Comparison of ENCODE assay signal across 26 cellular contexts in genomic region chr1:229657993-229658755, GRCh38. TPM values are rescaled to one million over a fixed set of nuclear protein-coding genes. Genes with fewer than 3 reads are reported as not detected.
A peak's percentile ranks its signal among the peaks of the same experiment; 100 is the strongest.
DNase-seq lines count a peak whose midpoint lies in the region; ATAC-seq, FAIRE-seq and TF ChIP-seq lines count a peak whose summit lies in the region.
"Had no signal": no experiment of that assay in that cellular context is flagged by ENCODE, and none has a peak within 500 bp of the region (broad histone marks: within the 10 kb centered on the region; RNA-seq: fewer than 3 reads in every experiment).

No MANE protein-coding gene starts in this region.

- no peak overlapping the region for H3K4me3 Mint-ChIP-seq in activated CD4-positive, alpha-beta T cell treated with anti-CD3 and anti-CD28 coated beads for 36 hours
- no peak overlapping the region for H3K4me3 Mint-ChIP-seq in CD8-positive, alpha-beta memory T cell
- H3K4me3 Mint-ChIP-seq: dendritic cell treated with granulocyte-macrophage colony-stimulating factor and Interleukin-4, amounts not matched to agents 40 ng/mL and 50 ng/mL, for 4 days; natural killer cell treated with Interleukin-12 subunit alpha and Interleukin-12 subunit beta and Interleukin-15 and Interleukin-18, amount 100 ng/mL, for 72 hours had no signal

- intact Hi-C loops in activated CD4-positive, alpha-beta T cell treated with anti-CD3 and anti-CD28 coated beads for 36 hours (cut with DNase I, micrococcal nuclease): no loop called here

- CTCF ChIA-PET in activated CD4-positive, alpha-beta T cell treated with anti-CD3 and anti-CD28 coated beads for 36 hours (lab: Charles Lee): interaction anchor here (1.5 kb wide), 1 partner anchor 28 kb away, joined by 6 read pairs; no protein-coding TSS in a partner anchor
- CTCF ChIA-PET in H1 (lab: Charles Lee; ENCODE audit: partially characterized antibody): no interaction called here
- CTCF ChIA-PET in CD8-positive, alpha-beta memory T cell (lab: Charles Lee): no interaction called here

- H3K4me3 ChIP-seq in H1 (ENCODE audit: extremely low read depth in 1 of 4, insufficient read depth in 2 of 4, low read depth in 3 of 4, low read length in 4 of 4): no peak overlapping the region
- no peak overlapping the region for H3K4me3 ChIP-seq in CD8-positive, alpha-beta memory T cell (ENCODE audit: low read length)
- H3K4me3 ChIP-seq: prostate gland, SJSA1, smooth muscle cell, testis had no signal

- H3K27me3 Mint-ChIP-seq in activated CD4-positive, alpha-beta T cell treated with anti-CD3 and anti-CD28 coated beads for 36 hours: no peaks in the 10 kb centered on the region
- peaks cover 0 to 2% of the 10 kb centered on the region in 2 donors for H3K27me3 Mint-ChIP-seq in CD8-positive, alpha-beta memory T cell
- H3K27me3 Mint-ChIP-seq: dendritic cell treated with granulocyte-macrophage colony-stimulating factor and Interleukin-4, amounts not matched to agents 40 ng/mL and 50 ng/mL, for 4 days; natural killer cell treated with Interleukin-12 subunit alpha and Interleukin-12 subunit beta and Interleukin-15 and Interleukin-18, amount 100 ng/mL, for 72 hours had no signal

- POLR2A ChIA-PET in activated CD4-positive, alpha-beta T cell treated with anti-CD3 and anti-CD28 coated beads for 36 hours (lab: Charles Lee): interaction anchor here (0.5 kb wide), 1 partner anchor 31 kb away, joined by 6 read pairs; no protein-coding TSS in a partner anchor
- POLR2A ChIA-PET in H1 (lab: Charles Lee; ENCODE audit: partially characterized antibody): no interaction called here
- POLR2A ChIA-PET in CD8-positive, alpha-beta memory T cell (lab: Charles Lee): no interaction called here

- H4K5ac ChIP-seq in H1 (ENCODE audit: insufficient read length, low read depth, low read length): no peak overlapping the region

- peaks cover 0 to 4% (median 0%) of the 10 kb centered on the region in 4 experiments; a peak in 2 of 7 replicates for H3K4me1 ChIP-seq in H1 (replicated peaks in 1 of 4; ENCODE audit: control insufficient read depth in 3 of 4, insufficient read depth in 4 of 4, low read length in 3 of 4)
- H3K4me1 ChIP-seq in CD8-positive, alpha-beta memory T cell (ENCODE audit: insufficient read depth, low read length): no peaks in the 10 kb centered on the region
- H3K4me1 ChIP-seq: foreskin keratinocyte, prostate gland, SJSA1 had no signal

- no peak overlapping the region for H3K4me2 ChIP-seq in H1 (ENCODE audit: insufficient read depth in 1 of 2, low read depth in 2 of 2, low read length in 2 of 2)
- H3K4me2 ChIP-seq: smooth muscle cell had no signal

- no peak for TF ChIP-seq POLR2A in H1 (IDR thresholded peaks at IDR 0.05; ENCODE audit: control extremely low read depth in 1 of 2, low read depth in 2 of 2, low read length in 2 of 2)

- H3K36me3 Mint-ChIP-seq in activated CD4-positive, alpha-beta T cell treated with anti-CD3 and anti-CD28 coated beads for 36 hours (ENCODE audit: low read depth): peaks cover 39% of the 10 kb centered on the region
- H3K36me3 Mint-ChIP-seq in CD8-positive, alpha-beta memory T cell: peaks cover 0 to 67% (median 19%) of the 10 kb centered on the region in 3 donors

- H3K23me2 ChIP-seq in H1 (ENCODE audit: low read depth, low read length): no peaks in the 10 kb centered on the region

- no peak for TF ChIP-seq RAD21 in H1 (IDR thresholded peaks at IDR 0.05 in 1 of 2, conservative IDR thresholded peaks at IDR 0.05 in 1 of 2; ENCODE audit: low read depth in 2 of 2, low read length in 2 of 2)

- H3K23ac ChIP-seq in H1 (ENCODE audit: insufficient read length): no peak overlapping the region

- WGBS in H1 (ENCODE audit: extremely low coverage in 1 of 2, insufficient coverage in 1 of 2, insufficient read length in 1 of 2, insufficient replicate concordance in 2 of 2, low coverage in 1 of 2, low lambda C conversion rate in 2 of 2, missing lambda C conversion rate in 1 of 2), 2 experiments: 93% methylated on average over 2 of the region's 2 CpGs; no CpG with 5 or more reads in 1 of the 2 experiments

- no peak overlapping the region for H2AK5ac ChIP-seq in H1 (ENCODE audit: low read depth, low read length)

- no peak overlapping the region for H2BK15ac ChIP-seq in H1 (ENCODE audit: low read length)

- H2BK120ac ChIP-seq in H1 (replicated peaks; ENCODE audit: low read depth, low read length): no peak overlapping the region

- no peak overlapping the region for H2BK5ac ChIP-seq in H1 (ENCODE audit: low read depth, low read length)

- no peaks in the 10 kb centered on the region for H3K79me1 ChIP-seq in H1 (ENCODE audit: low read depth, low read length)

- H3K36me3 ChIP-seq in H1 (ENCODE audit: control insufficient read depth in 2 of 4, insufficient read depth in 4 of 4, low read length in 3 of 4): peaks cover 4 to 56% (median 35%) of the 10 kb centered on the region in 4 experiments
- H3K36me3 ChIP-seq in CD8-positive, alpha-beta memory T cell (ENCODE audit: insufficient read depth, low read length): peaks cover 22% of the 10 kb centered on the region

- no peak overlapping the region for H3K9ac ChIP-seq in H1 (replicated peaks in 1 of 4; ENCODE audit: extremely low read depth in 1 of 4, low read depth in 3 of 4, low read length in 3 of 4)

- peak; percentile 73 for ATAC-seq in activated CD4-positive, alpha-beta T cell treated with anti-CD3 and anti-CD28 coated beads for 36 hours
- ATAC-seq in GM21390 (IDR thresholded peaks at IDR 0.05; ENCODE audit: unreplicated experiment) (peak; percentile 81), HG02973 (IDR thresholded peaks at IDR 0.05; ENCODE audit: unreplicated experiment) (peak; percentile 58)
- ATAC-seq: foreskin keratinocyte; natural killer cell treated with Interleukin-12 subunit alpha and Interleukin-12 subunit beta and Interleukin-15 and Interleukin-18, amount 100 ng/mL, for 72 hours; PC-3 had no signal

- DNase-seq in activated CD4-positive, alpha-beta T cell treated with anti-CD3 and anti-CD28 coated beads for 36 hours: no peak
- DNase-seq in activated CD4-positive, alpha-beta T cell treated with anti-CD3 and anti-CD28 coated beads, Interleukin-2, amount 50 U/mL, for 48 hours: no peak
- DNase-seq in H1 (ENCODE audit: low read depth in 1 of 2, low spot score in 2 of 2): no peak
- DNase-seq in germinal center (ENCODE audit: low spot score): no peak
- DNase-seq in CD8-positive, alpha-beta memory T cell: no peak
- no peak for DNase-seq in cortex of kidney (lab: John Stamatoyannopoulos, UW)
- DNase-seq: activated CD4-positive, alpha-beta T cell treated with anti-CD3 and anti-CD28 coated beads for 1 hour; BE2C; foreskin keratinocyte; H7; mesendoderm; NCI-H1436 treated with DMSO at 0.1 percent for 48 hours; NCI-H2171 treated with DMSO at 0.1 percent for 48 hours; PC-3; stimulated activated CD4-positive, alpha-beta T cell treated with anti-CD3 and anti-CD28 coated beads, Interleukin-4, amount 100 ng/mL, for 24 hours; testis had no signal

- no peak overlapping the region for H3K18ac ChIP-seq in H1 (ENCODE audit: extremely low read depth, low read length)

- no peak overlapping the region for H4K91ac ChIP-seq in H1 (replicated peaks; ENCODE audit: insufficient read length, low read length)

- H3K9me3 Mint-ChIP-seq in activated CD4-positive, alpha-beta T cell treated with anti-CD3 and anti-CD28 coated beads for 36 hours (ENCODE audit: low read depth): no peaks in the 10 kb centered on the region
- H3K9me3 Mint-ChIP-seq in CD8-positive, alpha-beta memory T cell: peaks cover 0 to 2% (median 0%) of the 10 kb centered on the region in 5 donors
- H3K9me3 Mint-ChIP-seq: dendritic cell treated with granulocyte-macrophage colony-stimulating factor and Interleukin-4, amounts not matched to agents 40 ng/mL and 50 ng/mL, for 4 days; natural killer cell treated with Interleukin-12 subunit alpha and Interleukin-12 subunit beta and Interleukin-15 and Interleukin-18, amount 100 ng/mL, for 72 hours had no signal

- no peaks in the 10 kb centered on the region for H3K9me3 ChIP-seq in H1 (ENCODE audit: insufficient read depth in 2 of 2, low read depth in 1 of 2, low read length in 1 of 2)
- no peaks in the 10 kb centered on the region for H3K9me3 ChIP-seq in CD8-positive, alpha-beta memory T cell (ENCODE audit: low read length)
- H3K9me3 ChIP-seq: BE2C, prostate gland, SJSA1, testis had no signal

- FAIRE-seq in H1 (lab: Jason Lieb, UNC): no peak
- FAIRE-seq: bronchial epithelial cell, G401.6 had no signal

- peaks cover 25% of the 10 kb centered on the region for H3K4me1 Mint-ChIP-seq in activated CD4-positive, alpha-beta T cell treated with anti-CD3 and anti-CD28 coated beads for 36 hours
- H3K4me1 Mint-ChIP-seq in CD8-positive, alpha-beta memory T cell: peaks cover 0 to 4% (median 3%) of the 10 kb centered on the region in 3 donors

- peak overlapping the region; percentile 26 for H3K56ac ChIP-seq in H1 (replicated peaks; ENCODE audit: insufficient read length, low read depth, low read length)

- TF ChIP-seq EP300 in H1 (IDR thresholded peaks at IDR 0.05; ENCODE audit: borderline replicate concordance in 1 of 2, low read depth in 2 of 2, low read length in 2 of 2): no peak

- no peak overlapping the region for H2BK20ac ChIP-seq in H1 (ENCODE audit: low read length)

- no peaks in the 10 kb centered on the region for H3K27me3 ChIP-seq in H1 (replicated peaks in 1 of 4; ENCODE audit: control insufficient read depth in 3 of 4, extremely low read depth in 1 of 4, insufficient read depth in 3 of 4, low read length in 3 of 4)
- H3K27me3 ChIP-seq in CD8-positive, alpha-beta memory T cell (ENCODE audit: insufficient read depth, low read length, poor library complexity, severe bottlenecking): no peaks in the 10 kb centered on the region
- H3K27me3 ChIP-seq: BE2C, foreskin keratinocyte, SJSA1, testis had no signal

- H4K20me1 ChIP-seq in H1 (replicated peaks in 1 of 2; ENCODE audit: control insufficient read depth in 1 of 2, insufficient read depth in 2 of 2, low read length in 2 of 2): peaks cover 0 to 3% of the 10 kb centered on the region in 2 experiments

- H3K4ac ChIP-seq in H1 (replicated peaks; ENCODE audit: insufficient read length, low read depth, low read length): no peak overlapping the region

- no peak overlapping the region for H2BK12ac ChIP-seq in H1 (ENCODE audit: low read depth, low read length)

- no peak overlapping the region for H4K8ac ChIP-seq in H1 (ENCODE audit: extremely low read depth, insufficient read depth, low read length)

- H3K14ac ChIP-seq in H1 (ENCODE audit: insufficient read length): no peak overlapping the region

- peak overlapping the region; percentile 62 for H3K27ac Mint-ChIP-seq in activated CD4-positive, alpha-beta T cell treated with anti-CD3 and anti-CD28 coated beads for 36 hours
- no peak overlapping the region for H3K27ac Mint-ChIP-seq in CD8-positive, alpha-beta memory T cell
- H3K27ac Mint-ChIP-seq: dendritic cell treated with granulocyte-macrophage colony-stimulating factor and Interleukin-4, amounts not matched to agents 40 ng/mL and 50 ng/mL, for 4 days; natural killer cell treated with Interleukin-12 subunit alpha and Interleukin-12 subunit beta and Interleukin-15 and Interleukin-18, amount 100 ng/mL, for 72 hours had no signal

- no peak overlapping the region for H2AFZ ChIP-seq in H1 (ENCODE audit: low read length)

- H3K27ac ChIP-seq in H1 (ENCODE audit: low read depth, low read length): no peak overlapping the region
- H3K27ac ChIP-seq in CD8-positive, alpha-beta memory T cell (ENCODE audit: low read depth, low read length): no peak overlapping the region
- H3K27ac ChIP-seq: 22Rv1, foreskin keratinocyte, prostate gland, SJSA1, testis had no signal

- no peaks in the 10 kb centered on the region for H3K79me2 ChIP-seq in H1 (ENCODE audit: control insufficient read depth in 1 of 2, insufficient read depth in 2 of 2, low read length in 2 of 2)

- no peak for TF ChIP-seq CTCF in H1 (IDR thresholded peaks at IDR 0.05; ENCODE audit: control extremely low read depth in 1 of 3, insufficient read depth in 1 of 3, low read depth in 1 of 3, low read length in 3 of 3)

RNA-seq across cellular contexts. Expression of gene URB2, which starts 32.1 kb away (rescaled TPM):
- 10 to 100 TPM; 13.9 to 16.5 TPM for total RNA-seq in activated CD4-positive, alpha-beta T cell treated with anti-CD3 and anti-CD28 coated beads for 36 hours
- total RNA-seq in H1 (2021; fragmentation: NEBNext Ultra II Directional; extraction: Animal tissue kit (Norgen Biotek cat#: 25700)): 33.0 and 33.5 TPM in 2 replicates
- polyA plus RNA-seq in H1 (2011; rRNA removed): 13.7 and 14.5 TPM in 2 replicates
- 15.9 TPM for polyA plus RNA-seq in H1 (2011; cell fraction: cytosol; rRNA removed)
- polyA plus RNA-seq in H1 (2011; cell fraction: nucleus; rRNA removed): 19.3 TPM
- 14.3 to 18.8 TPM (median 17.7 TPM) in 4 replicates for polyA plus RNA-seq in H1 (2012, experiment 1 of 2)
- polyA plus RNA-seq in H1 (2012, experiment 2 of 2): 8.8 TPM
- polyA plus RNA-seq in H1 (2013, experiment 1 of 2): 13.3 TPM
- 12.3 TPM for polyA plus RNA-seq in H1 (2013, experiment 2 of 2)
- polyA minus RNA-seq in H1 (2011; rRNA and poly(A)+ RNA removed): 65.0 and 74.8 TPM in 2 replicates
- polyA minus RNA-seq in H1 (2011; cell fraction: cytosol; rRNA and poly(A)+ RNA removed): 23.3 TPM
- polyA minus RNA-seq in H1 (2011; cell fraction: nucleus; rRNA and poly(A)+ RNA removed): 41.7 TPM
- 10 to 100 TPM; 37.6 to 38.2 TPM for total RNA-seq in CD8-positive, alpha-beta memory T cell
- polyA plus RNA-seq in CD8-positive, alpha-beta memory T cell: 6.5 TPM

RNA-seq across cellular contexts. Expression of gene TAF5L, which starts 32.3 kb away (rescaled TPM):
- 10 to 100 TPM; 16.5 to 17.6 TPM for total RNA-seq in activated CD4-positive, alpha-beta T cell treated with anti-CD3 and anti-CD28 coated beads for 36 hours
- 23.3 and 24.8 TPM in 2 replicates for total RNA-seq in H1 (2021; fragmentation: NEBNext Ultra II Directional; extraction: Animal tissue kit (Norgen Biotek cat#: 25700))
- polyA plus RNA-seq in H1 (2011; rRNA removed): 17.3 and 17.7 TPM in 2 replicates
- polyA plus RNA-seq in H1 (2011; cell fraction: cytosol; rRNA removed): 16.1 TPM
- 29.6 TPM for polyA plus RNA-seq in H1 (2011; cell fraction: nucleus; rRNA removed)
- 14.3 to 17.1 TPM (median 15.6 TPM) in 4 replicates for polyA plus RNA-seq in H1 (2012, experiment 1 of 2)
- polyA plus RNA-seq in H1 (2012, experiment 2 of 2): 6.3 TPM
- 20.3 TPM for polyA plus RNA-seq in H1 (2013, experiment 1 of 2)
- polyA plus RNA-seq in H1 (2013, experiment 2 of 2): 20.5 TPM
- polyA minus RNA-seq in H1 (2011; rRNA and poly(A)+ RNA removed): 29.6 and 30.0 TPM in 2 replicates
- 10.2 TPM for polyA minus RNA-seq in H1 (2011; cell fraction: cytosol; rRNA and poly(A)+ RNA removed)
- 37.9 TPM for polyA minus RNA-seq in H1 (2011; cell fraction: nucleus; rRNA and poly(A)+ RNA removed)
- 10 to 100 TPM; 30.5 to 31.7 TPM for total RNA-seq in CD8-positive, alpha-beta memory T cell
- polyA plus RNA-seq in CD8-positive, alpha-beta memory T cell: 7.2 TPM
